In the genomic region with DNA sequence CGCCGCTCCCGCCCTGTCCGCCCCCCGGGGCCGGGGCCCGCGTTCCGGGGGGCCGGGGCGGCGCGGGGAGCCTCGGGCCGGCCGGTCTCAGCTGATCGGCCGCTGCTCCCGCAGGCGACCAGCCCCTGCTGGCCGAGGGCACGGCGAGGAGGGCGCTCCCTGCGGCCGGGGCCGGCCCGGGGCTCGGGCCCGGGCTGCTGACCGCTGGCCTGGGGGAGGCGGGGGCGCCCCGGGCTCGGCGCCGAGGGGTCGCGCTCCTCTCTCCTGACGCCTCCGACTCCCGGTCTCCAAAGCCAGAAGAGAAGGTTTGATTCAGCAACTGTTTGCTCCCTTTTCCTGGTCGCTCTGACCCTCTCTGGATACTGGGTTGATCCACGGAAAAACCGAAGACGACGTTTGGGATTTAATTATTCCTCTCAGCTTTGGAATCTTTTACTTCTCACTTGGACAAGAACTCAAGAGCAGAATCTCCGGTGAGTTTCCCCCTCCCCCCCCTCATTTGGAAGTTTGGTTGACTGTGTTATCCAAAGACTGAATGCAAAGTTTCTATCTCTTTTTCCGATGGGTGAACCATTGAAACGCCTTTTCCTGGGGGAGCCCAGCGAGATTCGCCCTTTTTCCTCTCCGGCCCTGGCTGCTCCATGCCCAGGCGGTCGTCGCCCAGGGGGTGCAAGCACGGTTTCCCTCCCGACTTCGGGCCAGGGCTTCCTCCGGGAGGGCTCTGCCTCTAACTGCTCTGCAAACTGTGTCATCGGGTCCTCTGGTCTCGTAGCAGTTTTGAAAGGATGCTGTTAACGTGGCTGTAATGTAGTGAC, we compare ENCODE assay signal across 8 cellular contexts. TPM values are rescaled to one million over a fixed set of nuclear protein-coding genes. Genes with fewer than 3 reads are reported as not detected.
DNase-seq lines count a peak whose midpoint lies in the region; ATAC-seq and TF ChIP-seq lines count a peak whose summit lies in the region.

No MANE protein-coding gene starts in this region.

- H3F3A ChIP-seq in smooth muscle cell (ENCODE audit: low read depth), result peaks cover 21% of the 10 kb centered on the region

- peaks cover 25% of the 10 kb centered on the region for H3K4me1 ChIP-seq in body of pancreas
- H3K4me1 ChIP-seq in smooth muscle cell (ENCODE audit: low read depth), result peaks cover 25% of the 10 kb centered on the region

- peaks cover 52% of the 10 kb centered on the region for H3K79me2 ChIP-seq in smooth muscle cell (ENCODE audit: low read depth)

- peak overlapping the region; percentile 97 for H3K4me2 ChIP-seq in smooth muscle cell

- intact Hi-C loops in body of pancreas (cut with DNase I), result no loop called here

- peak overlapping the region; percentile 10 for H2AFZ ChIP-seq in smooth muscle cell (ENCODE audit: low read depth)

- peak overlapping the region; percentile 97 for H3K9ac ChIP-seq in smooth muscle cell (ENCODE audit: low read depth)

- H3K4me3 ChIP-seq in body of pancreas, result peak overlapping the region; percentile 60 to 81
- H3K4me3 ChIP-seq in smooth muscle cell, result peak overlapping the region; percentile 78

- no peak for TF ChIP-seq POLR2A in body of pancreas (IDR thresholded peaks at IDR 0.05)

- ATAC-seq in HG02885 (IDR thresholded peaks at IDR 0.05; ENCODE audit: poor library complexity, unreplicated experiment) (peak; percentile 14), body of pancreas (peak; percentile 18)

- TF ChIP-seq CTCF in GM12874 (IDR thresholded peaks at IDR 0.05; ENCODE audit: insufficient read depth, low read depth, low read length) (peak; percentile 28; the same call in 1 of the 2 replicates), body of pancreas (IDR thresholded peaks at IDR 0.05) (peak in 2 of 7 experiments; percentile 33 to 34), smooth muscle cell (IDR thresholded peaks at IDR 0.05; ENCODE audit: borderline replicate concordance, insufficient read depth, poor library complexity, severe bottlenecking) (peak; percentile 2)

- H3K27me3 ChIP-seq in body of pancreas, result no peaks in the 10 kb centered on the region
- H3K27me3 ChIP-seq in smooth muscle cell (ENCODE audit: low read depth), result no peaks in the 10 kb centered on the region

- H3K36me3 ChIP-seq in body of pancreas (replicated peaks in 1 of 2; ENCODE audit: insufficient read depth in 1 of 2, low read depth in 2 of 2) (no peaks in the 10 kb centered on the region), smooth muscle cell (ENCODE audit: low read depth) (no peaks in the 10 kb centered on the region)

- DNase-seq in 8988T (peak; percentile 59), RKO (ENCODE audit: low spot score) (peak; percentile 62), body of pancreas (peak; percentile 18 to 44 (median 23)), iris pigment epithelial cell (ENCODE audit: low read depth) (peak; percentile 18), smooth muscle cell (lab: John Stamatoyannopoulos, UW; ENCODE audit: unreplicated experiment) (no peak), occipital lobe (lab: John Stamatoyannopoulos, UW) (no peak)

- H3K27ac ChIP-seq in body of pancreas, result peak overlapping the region; percentile 86 to 95 (median 92)
- peak overlapping the region; percentile 93 for H3K27ac ChIP-seq in smooth muscle cell (ENCODE audit: low read depth)

- WGBS in body of pancreas, 2 donors, result 0% methylated on average over 23 to 63 of the region's 63 CpGs
- WGBS in smooth muscle cell (ENCODE audit: low lambda C conversion rate), result under 1% methylated on average over 22 of the region's 63 CpGs

- peaks cover 51% of the 10 kb centered on the region for H4K20me1 ChIP-seq in smooth muscle cell (ENCODE audit: low read depth)

- H3K9me3 ChIP-seq in body of pancreas (no peaks in the 10 kb centered on the region), smooth muscle cell (replicated peaks; ENCODE audit: low read depth) (no peaks in the 10 kb centered on the region)

RNA-seq across cellular contexts. Expression of gene KDM2A, which starts 0.7 kb away (rescaled TPM):
- 10 to 100 TPM; 26.5 to 29.0 TPM for total RNA-seq in body of pancreas
- 42.0 and 44.9 TPM in 2 replicates for total RNA-seq in smooth muscle cell
- 18.9 and 21.6 TPM in 2 replicates for polyA plus RNA-seq in smooth muscle cell
- 37.3 TPM for total RNA-seq in occipital lobe

Comparison
In these comparisons a context has a peak if more than half of its experiments do, and no peak if none do; other contexts are left out.
1. DNase-seq: peak in 8988T (single experiment), RKO (single experiment), body of pancreas (4 of 4) and iris pigment epithelial cell (single experiment); none in smooth muscle cell (single experiment) and occipital lobe (single experiment).